20 cellular contexts compared by ENCODE assay signal in genomic region chr2:182610231-182610630, GRCh38.
"Had no signal": no experiment of that assay in that cellular context is flagged by ENCODE, and none has a peak within 500 bp of the region (broad histone marks: within the 10 kb centered on the region; RNA-seq: fewer than 3 reads in every experiment).

No MANE protein-coding gene starts in this region.

- ATAC-seq: Panc1, PC-3, T-cell had no signal

- H3K27ac ChIP-seq: HL-60, RWPE1 had no signal

- H3K4me2 ChIP-seq: SK-N-SH had no signal

- H3K9me3 ChIP-seq: SK-N-SH had no signal

- H3K4me1 Mint-ChIP-seq: T-cell had no signal

- H3K4me3 Mint-ChIP-seq: T-cell; T-helper 1 cell treated with Interleukin-12 subunit alpha and Interleukin-12 subunit beta and Interleukin-4 antibody, amounts not matched to agents 30 μg/mL and 1 μg/mL, for 36 hours had no signal

- H3K27ac Mint-ChIP-seq: T-cell; T-helper 1 cell treated with Interleukin-12 subunit alpha and Interleukin-12 subunit beta and Interleukin-4 antibody, amounts not matched to agents 30 μg/mL and 1 μg/mL, for 36 hours had no signal

- H3K9ac ChIP-seq: SK-N-SH had no signal

- H3K9me3 Mint-ChIP-seq: T-helper 1 cell treated with Interleukin-12 subunit alpha and Interleukin-12 subunit beta and Interleukin-4 antibody, amounts not matched to agents 30 μg/mL and 1 μg/mL, for 36 hours had no signal

- DNase-seq: KBM-7, NCI-H1092, NCI-H1105 treated with DMSO at 0.1 percent for 48 hours, NCI-H1436 treated with DMSO at 0.1 percent for 48 hours, NCI-H1694, NCI-H187 treated with DMSO at 0.1 percent for 48 hours, NCI-H2029 treated with DMSO at 0.1 percent for 48 hours, NCI-H2227 treated with DMSO at 0.1 percent for 48 hours, NCI-H524, NCI-H526 treated with DMSO at 0.1 percent for 48 hours, NCI-H748 treated with DMSO at 0.1 percent for 48 hours, PC-3, SHP77, SK-N-SH, SW 1271, T-cell had no signal

- H3K36me3 Mint-ChIP-seq: T-cell had no signal
